Comparison of ENCODE assay signal across 20 cellular contexts in the genomic region with DNA sequence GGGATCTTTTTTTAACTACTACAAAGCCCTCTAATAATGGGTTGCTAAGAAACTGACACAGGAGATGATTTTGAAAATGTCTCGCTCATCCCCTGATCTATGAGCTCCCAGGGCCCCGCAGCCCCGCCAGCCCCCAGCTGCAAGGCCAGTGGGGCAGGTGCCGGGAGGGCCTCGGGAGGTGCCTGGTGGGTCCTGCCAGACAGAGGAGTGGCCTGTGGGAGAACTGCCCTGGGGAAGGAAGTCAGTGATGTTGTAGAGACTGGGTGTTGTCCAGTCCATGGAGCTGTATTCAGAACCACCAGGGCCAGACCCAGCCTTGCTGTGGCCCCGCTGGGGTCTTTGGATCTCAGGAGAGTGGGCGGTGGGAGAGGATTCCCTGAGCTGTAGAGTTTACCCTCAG.
A peak's percentile ranks its signal among the peaks of the same experiment; 100 is the strongest.
DNase-seq lines count a peak whose midpoint lies in the region; ATAC-seq, FAIRE-seq and TF ChIP-seq lines count a peak whose summit lies in the region.
"Had no signal": no experiment of that assay in that cellular context is flagged by ENCODE, and none has a peak within 500 bp of the region (broad histone marks: within the 10 kb centered on the region; RNA-seq: fewer than 3 reads in every experiment).

No MANE protein-coding gene starts in this region.

- H4K20me1 ChIP-seq in HepG2 (ENCODE audit: insufficient read depth, low read length) (no peaks in the 10 kb centered on the region; the same call in 1 of the 2 replicates), neural cell (ENCODE audit: insufficient read depth) (no peaks in the 10 kb centered on the region)

- TF ChIP-seq EP300 in HepG2 (IDR thresholded peaks at IDR 0.05; ENCODE audit: low read depth in 2 of 2, low read length in 2 of 2) = no peak
- TF ChIP-seq EP300 in HepG2 (CRISPR knock-in tag; IDR thresholded peaks at IDR 0.05; ENCODE audit: borderline replicate concordance) = no peak
- TF ChIP-seq EP300 in neural cell (conservative IDR thresholded peaks at IDR 0.05; ENCODE audit: poor library complexity, severe bottlenecking) = no peak

- TF ChIP-seq CTCF in right lobe of liver (IDR thresholded peaks at IDR 0.05) = no peak
- TF ChIP-seq CTCF in HepG2 (CRISPR knock-in tag; IDR thresholded peaks at IDR 0.05) = no peak
- TF ChIP-seq CTCF in brain (conservative IDR thresholded peaks at IDR 0.05) = no peak
- TF ChIP-seq CTCF in neural cell (IDR thresholded peaks at IDR 0.05; ENCODE audit: poor library complexity, severe bottlenecking) = no peak
- no peak for TF ChIP-seq CTCF in GM20000 (IDR thresholded peaks at IDR 0.05; ENCODE audit: extremely low read depth, missing control alignments)

- H3K4me1 ChIP-seq in right lobe of liver (no peaks in the 10 kb centered on the region), HepG2 (ENCODE audit: insufficient read depth, low read length) (no peaks in the 10 kb centered on the region)
- H3K4me1 ChIP-seq: HAP-1 had no signal

- H3K4me3 ChIP-seq in right lobe of liver (no peak overlapping the region), HepG2 (replicated peaks in 1 of 3; ENCODE audit: insufficient read depth in 1 of 3, low read depth in 2 of 3, low read length in 3 of 3) (no peak overlapping the region), neural cell (ENCODE audit: low read length) (peak overlapping the region; percentile 7)
- H3K4me3 ChIP-seq: GM12878, GM23248, HAP-1 had no signal

- no peak for ATAC-seq in right lobe of liver
- ATAC-seq in HepG2 = no peak
- ATAC-seq in HG03045 (IDR thresholded peaks at IDR 0.05; ENCODE audit: unreplicated experiment) = no peak
- ATAC-seq: CD8-positive, alpha-beta T cell; GM12878; PC-3; SK-N-SH treated with all-trans-retinoic acid at 6 μM for 48 hours had no signal

- intact Hi-C loops in right lobe of liver (cut with DNase I) = no loop called here
- intact Hi-C loops in HepG2 (cut with micrococcal nuclease; ENCODE audit: unreplicated experiment) = no loop called here

- TF ChIP-seq POLR2A in right lobe of liver (IDR thresholded peaks at IDR 0.05) (no peak), HepG2 (IDR thresholded peaks at IDR 0.05; ENCODE audit: insufficient read depth in 1 of 2, low read depth in 2 of 2, low read length in 2 of 2) (no peak)

- H3K9me3 ChIP-seq in right lobe of liver (no peaks in the 10 kb centered on the region), HepG2 (ENCODE audit: low read length) (no peaks in the 10 kb centered on the region), neural cell (ENCODE audit: low read length) (no peaks in the 10 kb centered on the region)
- H3K9me3 ChIP-seq: HAP-1 had no signal

- peaks cover 6% of the 10 kb centered on the region for H3K27me3 Mint-ChIP-seq in brain

- H3K4me3 Mint-ChIP-seq in brain = no peak overlapping the region
- H3K4me3 Mint-ChIP-seq: CD8-positive, alpha-beta T cell had no signal

- no peaks in the 10 kb centered on the region for H3K9me2 ChIP-seq in neural cell (ENCODE audit: insufficient read depth, low read length)

- TF ChIP-seq RAD21 in HepG2 (CRISPR knock-in tag; IDR thresholded peaks at IDR 0.05) (no peak), neural cell (conservative IDR thresholded peaks at IDR 0.05) (no peak)

- H2AFZ ChIP-seq in HepG2 (ENCODE audit: low read length) = no peak overlapping the region
- no peak overlapping the region for H2AFZ ChIP-seq in neural cell (ENCODE audit: low read depth, low read length)
- H2AFZ ChIP-seq: GM23248 had no signal

- POLR2A ChIA-PET in HepG2 (lab: Yijun Ruan, JAX) = no interaction called here

- no peak overlapping the region for H3K4me2 ChIP-seq in HepG2 (ENCODE audit: low read depth, low read length)
- no peak overlapping the region for H3K4me2 ChIP-seq in neural cell (ENCODE audit: low read length)

- no peak for FAIRE-seq in HepG2 (lab: Jason Lieb, UNC)
- FAIRE-seq: GM12878 had no signal

- H3K4me1 Mint-ChIP-seq in brain = peaks cover 66% of the 10 kb centered on the region

- H3K36me3 ChIP-seq in right lobe of liver = no peaks in the 10 kb centered on the region
- no peaks in the 10 kb centered on the region for H3K36me3 ChIP-seq in HepG2 (replicated peaks in 1 of 2; ENCODE audit: control insufficient read depth in 1 of 2, insufficient read depth in 2 of 2, low read length in 2 of 2)
- no peaks in the 10 kb centered on the region for H3K36me3 ChIP-seq in neural cell (ENCODE audit: insufficient read depth, low read length)
- H3K36me3 ChIP-seq: HAP-1 had no signal

- in situ Hi-C loops in HepG2 (cut with HindIII; ENCODE audit: extremely low pct_ligation_motif_present, low pct_unique_long_range_greater_than_20kb) = no loop called here

- CTCF ChIA-PET in HepG2 (lab: Yijun Ruan, JAX; ENCODE audit: low intra/inter-chr PET ratio, low total read pairs) = no interaction called here

- 70% methylated on average over 2 of the region's 7 CpGs for whole genome bisulfite sequencing in right lobe of liver (ENCODE audit: insufficient coverage, low coverage, low lambda C conversion rate, missing lambda C conversion rate)
- WGBS in HepG2 (ENCODE audit: low lambda C conversion rate) = 18% methylated on average over 7 of the region's 7 CpGs

- H3K9ac ChIP-seq in HepG2 (ENCODE audit: insufficient read depth, low read depth, low read length) (no peak overlapping the region), neural cell (ENCODE audit: low read length) (no peak overlapping the region)
- H3K9ac ChIP-seq: GM23248 had no signal

- H3K36me3 Mint-ChIP-seq in brain = no peaks in the 10 kb centered on the region
- H3K36me3 Mint-ChIP-seq: CD8-positive, alpha-beta T cell had no signal

- no TSS peak for BruUV-seq in HepG2 (replicated peaks; lab: Mats Ljungman, UMichigan)

- no peaks in the 10 kb centered on the region for H3K27me3 ChIP-seq in right lobe of liver
- H3K27me3 ChIP-seq in HepG2 (ENCODE audit: control insufficient read depth in 1 of 2, insufficient read depth in 2 of 2, low read length in 2 of 2) = peaks cover 43 to 97% of the 10 kb centered on the region in 2 experiments
- no peaks in the 10 kb centered on the region for H3K27me3 ChIP-seq in neural cell (ENCODE audit: insufficient read depth, low read depth, low read length)

- no peaks in the 10 kb centered on the region for H3K79me2 ChIP-seq in HepG2 (ENCODE audit: insufficient read depth, low read length)
- H3K79me2 ChIP-seq in neural cell (replicated peaks; ENCODE audit: insufficient read depth, low read length) = no peaks in the 10 kb centered on the region

- H3F3A ChIP-seq in neural cell (ENCODE audit: insufficient read depth, low read length, poor library complexity, severe bottlenecking) = no peaks in the 10 kb centered on the region

- peak overlapping the region in 4 of 5 experiments; percentile 58 to 90 (median 76) for H3K27ac Mint-ChIP-seq in brain
- H3K27ac Mint-ChIP-seq: CD8-positive, alpha-beta T cell had no signal

- DNase-seq in right lobe of liver (peak in 2 of 3 donors; percentile 10 to 42), HepG2 (ENCODE audit: low spot score) (no peak), GM20000 (ENCODE audit: low spot score) (no peak), HCEC 1CT (no peak)
- DNase-seq: CD8-positive, alpha-beta T cell; DND-41; GM23248; KG1; NCI-H1105 treated with DMSO at 0.1 percent for 48 hours; NCI-H446; NCI-H526; PC-3; SIG-M5 had no signal

- H3K27ac ChIP-seq in right lobe of liver (no peak overlapping the region), HepG2 (ENCODE audit: extremely low read length, insufficient read depth, low read length) (no peak overlapping the region), neural cell (ENCODE audit: low read length) (no peak overlapping the region)
- H3K27ac ChIP-seq: GM23248, HL-60 had no signal

- peaks cover 0 to 2% (median 0%) of the 10 kb centered on the region in 5 experiments for H3K9me3 Mint-ChIP-seq in brain
- H3K9me3 Mint-ChIP-seq: CD8-positive, alpha-beta T cell had no signal

TF ChIP-seq in HepG2, 621 proteins besides CTCF, POLR2A, EP300 and RAD21 (continues in another document):
- no peak for TF ChIP-seq MBNL3 (CRISPR knock-in tag; conservative IDR thresholded peaks at IDR 0.05)
- TF ChIP-seq BCL6 (CRISPR knock-in tag; IDR thresholded peaks at IDR 0.05) = no peak
- TF ChIP-seq TOPORS (CRISPR knock-in tag; IDR thresholded peaks at IDR 0.05) = no peak
- no peak for TF ChIP-seq CEBPG (CRISPR knock-in tag; IDR thresholded peaks at IDR 0.05)
- TF ChIP-seq NR2C2 (CRISPR knock-in tag; IDR thresholded peaks at IDR 0.05; ENCODE audit: borderline replicate concordance) = no peak
- no peak for TF ChIP-seq FIP1L1 (IDR thresholded peaks at IDR 0.05; ENCODE audit: borderline replicate concordance, insufficient read depth, low read depth, low read length)
- TF ChIP-seq HDAC2 (CRISPR knock-in tag; IDR thresholded peaks at IDR 0.05) = no peak
- TF ChIP-seq ZNF776 (CRISPR knock-in tag; IDR thresholded peaks at IDR 0.05) = no peak

TF ChIP-seq in neural cell, 6 proteins besides CTCF, POLR2A, EP300 and RAD21:
- no peak for TF ChIP-seq REST (IDR thresholded peaks at IDR 0.05; ENCODE audit: borderline replicate concordance)
- TF ChIP-seq POLR2AphosphoS5 (IDR thresholded peaks at IDR 0.05) = no peak
- no peak for TF ChIP-seq MXI1 (conservative IDR thresholded peaks at IDR 0.05; ENCODE audit: poor library complexity, severe bottlenecking)
- TF ChIP-seq SMC3 (conservative IDR thresholded peaks at IDR 0.05; ENCODE audit: poor library complexity) = no peak
- no peak for TF ChIP-seq TAF1 (IDR thresholded peaks at IDR 0.05; ENCODE audit: low read depth)
- no peak for TF ChIP-seq EZH2 (IDR thresholded peaks at IDR 0.05; ENCODE audit: borderline replicate concordance, insufficient read depth, low read length, poor library complexity, severe bottlenecking)

Comparison
In these comparisons a context has a peak if more than half of its experiments do, and no peak if none do; other contexts are left out.
1. DNase-seq: peak in right lobe of liver (2 of 3); none in HepG2 (single experiment), GM20000 (single experiment) and HCEC 1CT (single experiment).